In the genomic region with DNA sequence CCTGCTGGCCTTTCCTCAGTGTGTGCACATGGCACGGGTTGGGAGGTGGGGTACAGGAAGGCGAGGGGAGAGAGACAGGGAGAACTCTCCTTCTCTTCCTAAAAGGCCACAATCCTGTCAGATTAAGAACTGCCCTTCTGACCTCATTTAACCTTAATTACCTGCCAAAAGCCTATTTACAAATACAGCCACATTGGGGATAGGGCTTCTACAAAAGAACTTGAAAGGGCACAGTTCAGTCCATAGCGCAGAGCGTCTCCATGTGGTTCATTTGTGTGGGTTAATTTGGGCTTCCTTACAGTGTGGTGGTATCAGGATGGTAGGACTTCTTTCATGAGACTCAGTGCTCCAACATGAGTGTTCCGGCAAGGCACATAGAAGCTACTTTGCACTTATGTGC, we compare ENCODE assay signal across 3 cellular contexts.
TF ChIP-seq lines count a peak whose summit lies in the region.

No MANE protein-coding gene starts in this region.

TF ChIP-seq in liver, 16 proteins besides CTCF, POLR2A, EP300 and RAD21:
- TF ChIP-seq, protein P1, sequence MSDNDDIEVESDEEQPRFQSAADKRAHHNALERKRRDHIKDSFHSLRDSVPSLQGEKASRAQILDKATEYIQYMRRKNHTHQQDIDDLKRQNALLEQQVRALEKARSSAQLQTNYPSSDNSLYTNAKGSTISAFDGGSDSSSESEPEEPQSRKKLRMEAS (IDR thresholded peaks at IDR 0.05) = no peak
- TF ChIP-seq HNF4A (conservative IDR thresholded peaks at IDR 0.05) = peak; percentile 22 to 62
- peak; percentile 37 to 66 for TF ChIP-seq RXRA (IDR thresholded peaks at IDR 0.05)
- TF ChIP-seq, protein P2, sequence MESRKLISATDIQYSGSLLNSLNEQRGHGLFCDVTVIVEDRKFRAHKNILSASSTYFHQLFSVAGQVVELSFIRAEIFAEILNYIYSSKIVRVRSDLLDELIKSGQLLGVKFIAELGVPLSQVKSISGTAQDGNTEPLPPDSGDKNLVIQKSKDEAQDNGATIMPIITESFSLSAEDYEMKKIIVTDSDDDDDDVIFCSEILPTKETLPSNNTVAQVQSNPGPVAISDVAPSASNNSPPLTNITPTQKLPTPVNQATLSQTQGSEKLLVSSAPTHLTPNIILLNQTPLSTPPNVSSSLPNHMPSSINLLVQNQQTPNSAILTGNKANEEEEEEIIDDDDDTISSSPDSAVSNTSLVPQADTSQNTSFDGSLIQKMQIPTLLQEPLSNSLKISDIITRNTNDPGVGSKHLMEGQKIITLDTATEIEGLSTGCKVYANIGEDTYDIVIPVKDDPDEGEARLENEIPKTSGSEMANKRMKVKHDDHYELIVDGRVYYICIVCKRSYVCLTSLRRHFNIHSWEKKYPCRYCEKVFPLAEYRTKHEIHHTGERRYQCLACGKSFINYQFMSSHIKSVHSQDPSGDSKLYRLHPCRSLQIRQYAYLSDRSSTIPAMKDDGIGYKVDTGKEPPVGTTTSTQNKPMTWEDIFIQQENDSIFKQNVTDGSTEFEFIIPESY (IDR thresholded peaks at IDR 0.05) = no peak
- no peak for TF ChIP-seq HNF4G (IDR thresholded peaks at IDR 0.05)

TF ChIP-seq in HepG2, 621 proteins besides CTCF, POLR2A, EP300 and RAD21:
- no peak for TF ChIP-seq NCOA1 (CRISPR knock-in tag; IDR thresholded peaks at IDR 0.05)
- no peak for TF ChIP-seq NRL (CRISPR knock-in tag; IDR thresholded peaks at IDR 0.05; ENCODE audit: borderline replicate concordance)
- TF ChIP-seq CREB1 (IDR thresholded peaks at IDR 0.05) = no peak
- no peak for TF ChIP-seq CREB1 (CRISPR knock-in tag; IDR thresholded peaks at IDR 0.05)
- TF ChIP-seq, protein P2 (CRISPR knock-in tag; IDR thresholded peaks at IDR 0.05) = no peak
- TF ChIP-seq ZNF766 (CRISPR knock-in tag; IDR thresholded peaks at IDR 0.05; ENCODE audit: borderline replicate concordance) = no peak
- TF ChIP-seq ZKSCAN8 (CRISPR knock-in tag; IDR thresholded peaks at IDR 0.05; ENCODE audit: borderline replicate concordance) = no peak
- no peak for TF ChIP-seq HHEX (CRISPR knock-in tag; IDR thresholded peaks at IDR 0.05)
- TF ChIP-seq, protein P3, sequence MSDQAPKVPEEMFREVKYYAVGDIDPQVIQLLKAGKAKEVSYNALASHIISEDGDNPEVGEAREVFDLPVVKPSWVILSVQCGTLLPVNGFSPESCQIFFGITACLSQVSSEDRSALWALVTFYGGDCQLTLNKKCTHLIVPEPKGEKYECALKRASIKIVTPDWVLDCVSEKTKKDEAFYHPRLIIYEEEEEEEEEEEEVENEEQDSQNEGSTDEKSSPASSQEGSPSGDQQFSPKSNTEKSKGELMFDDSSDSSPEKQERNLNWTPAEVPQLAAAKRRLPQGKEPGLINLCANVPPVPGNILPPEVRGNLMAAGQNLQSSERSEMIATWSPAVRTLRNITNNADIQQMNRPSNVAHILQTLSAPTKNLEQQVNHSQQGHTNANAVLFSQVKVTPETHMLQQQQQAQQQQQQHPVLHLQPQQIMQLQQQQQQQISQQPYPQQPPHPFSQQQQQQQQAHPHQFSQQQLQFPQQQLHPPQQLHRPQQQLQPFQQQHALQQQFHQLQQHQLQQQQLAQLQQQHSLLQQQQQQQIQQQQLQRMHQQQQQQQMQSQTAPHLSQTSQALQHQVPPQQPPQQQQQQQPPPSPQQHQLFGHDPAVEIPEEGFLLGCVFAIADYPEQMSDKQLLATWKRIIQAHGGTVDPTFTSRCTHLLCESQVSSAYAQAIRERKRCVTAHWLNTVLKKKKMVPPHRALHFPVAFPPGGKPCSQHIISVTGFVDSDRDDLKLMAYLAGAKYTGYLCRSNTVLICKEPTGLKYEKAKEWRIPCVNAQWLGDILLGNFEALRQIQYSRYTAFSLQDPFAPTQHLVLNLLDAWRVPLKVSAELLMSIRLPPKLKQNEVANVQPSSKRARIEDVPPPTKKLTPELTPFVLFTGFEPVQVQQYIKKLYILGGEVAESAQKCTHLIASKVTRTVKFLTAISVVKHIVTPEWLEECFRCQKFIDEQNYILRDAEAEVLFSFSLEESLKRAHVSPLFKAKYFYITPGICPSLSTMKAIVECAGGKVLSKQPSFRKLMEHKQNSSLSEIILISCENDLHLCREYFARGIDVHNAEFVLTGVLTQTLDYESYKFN (CRISPR knock-in tag; conservative IDR thresholded peaks at IDR 0.05) = no peak

TF ChIP-seq in endothelial cell of umbilical vein, 7 proteins besides CTCF, POLR2A, EP300 and RAD21:
- TF ChIP-seq EZH2 (IDR thresholded peaks at IDR 0.05; ENCODE audit: borderline replicate concordance, low read depth, low read length, severe bottlenecking) = no peak
- TF ChIP-seq POLR2AphosphoS5 (IDR thresholded peaks at IDR 0.05; ENCODE audit: insufficient read depth, low read depth, low read length) = no peak
